In genomic region chr6:26075063-26075717, GRCh38 we compare ENCODE assay signal across 1 cellular context.
TF ChIP-seq lines count a peak whose summit lies in the region.

No MANE protein-coding gene starts in this region.

TF ChIP-seq in HepG2, 621 proteins besides CTCF, POLR2A, EP300 and RAD21 (continued from another document):
- no peak for TF ChIP-seq E2F2 (CRISPR knock-in tag; IDR thresholded peaks at IDR 0.05; ENCODE audit: borderline replicate concordance)
- peak; percentile 52; the same call in 1 of the 2 replicates for TF ChIP-seq NR2F6 (IDR thresholded peaks at IDR 0.05)
- peak; percentile 68 for TF ChIP-seq NR2F6 (CRISPR knock-in tag; IDR thresholded peaks at IDR 0.05)
- no peak for TF ChIP-seq PAXIP1 (CRISPR knock-in tag; conservative IDR thresholded peaks at IDR 0.05)
- TF ChIP-seq CENPT (CRISPR knock-in tag; IDR thresholded peaks at IDR 0.05; ENCODE audit: low read depth), result no peak
- no peak for TF ChIP-seq U2AF2 (IDR thresholded peaks at IDR 0.05; ENCODE audit: low read depth, low read length)
- no peak for TF ChIP-seq EHMT2 (IDR thresholded peaks at IDR 0.05; ENCODE audit: borderline replicate concordance, low read depth, low read length)
- TF ChIP-seq ZGPAT (CRISPR knock-in tag; IDR thresholded peaks at IDR 0.05), result no peak
- TF ChIP-seq PCBP1 (IDR thresholded peaks at IDR 0.05; ENCODE audit: borderline replicate concordance, low read depth, low read length), result no peak
- no peak for TF ChIP-seq PHB2 (IDR thresholded peaks at IDR 0.05; ENCODE audit: partially characterized antibody)
TF ChIP-seq in HepG2: peak in this region for 21.
